Comparison of ENCODE assay signal across 18 cellular contexts in genomic region chr1:2055911-2056575, GRCh38. TPM values are rescaled to one million over a fixed set of nuclear protein-coding genes. Genes with fewer than 3 reads are reported as not detected.
DNase-seq lines count a peak whose midpoint lies in the region; ATAC-seq and TF ChIP-seq lines count a peak whose summit lies in the region.
"Had no signal": no experiment of that assay in that cellular context is flagged by ENCODE, and none has a peak within 500 bp of the region (broad histone marks: within the 10 kb centered on the region; RNA-seq: fewer than 3 reads in every experiment).

No MANE protein-coding gene starts in this region.

- no peak overlapping the region for H3K4me3 ChIP-seq in OCI-LY7 (ENCODE audit: low read depth, low read length, poor library complexity, severe bottlenecking)
- H3K4me3 ChIP-seq: A549 had no signal

- no peak overlapping the region for H2BK20ac ChIP-seq in H9 (ENCODE audit: low read depth, low read length, poor library complexity, severe bottlenecking)

- peaks cover 3 to 4% of the 10 kb centered on the region in 2 experiments for H3K4me1 Mint-ChIP-seq in H9
- no peaks in the 10 kb centered on the region for H3K4me1 Mint-ChIP-seq in endothelial cell (ENCODE audit: unreplicated experiment)

- H3K9ac ChIP-seq in H9 (ENCODE audit: extremely low read depth, insufficient read length, low read length): no peak overlapping the region

- no peak overlapping the region for H3K4me3 Mint-ChIP-seq in H9
- peak overlapping the region; percentile 62 for H3K4me3 Mint-ChIP-seq in endothelial cell (ENCODE audit: unreplicated experiment)
- H3K4me3 Mint-ChIP-seq: B cell had no signal

- H3K27ac ChIP-seq in 22Rv1 (no peak overlapping the region), H9 (ENCODE audit: insufficient read length, low read depth, low read length) (no peak overlapping the region), OCI-LY7 (ENCODE audit: low read depth, low read length, poor library complexity, severe bottlenecking) (no peak overlapping the region)
- H3K27ac ChIP-seq: A549 had no signal

- no peak overlapping the region for H3K56ac ChIP-seq in H9 (ENCODE audit: insufficient read length, low read depth, low read length)

- no peaks in the 10 kb centered on the region for H3K36me3 ChIP-seq in OCI-LY7 (ENCODE audit: insufficient read depth, low read length)

- H2BK120ac ChIP-seq in H9 (ENCODE audit: low read depth, low read length, poor library complexity, severe bottlenecking): no peak overlapping the region

- H3K4ac ChIP-seq in H9 (ENCODE audit: low read depth, low read length): no peak overlapping the region

- H3K9me3 Mint-ChIP-seq in H9: no peaks in the 10 kb centered on the region
- H3K9me3 Mint-ChIP-seq in endothelial cell (ENCODE audit: unreplicated experiment): no peaks in the 10 kb centered on the region

- no peaks in the 10 kb centered on the region; the same call in 1 of the 2 replicates for H3K4me1 ChIP-seq in H9 (ENCODE audit: insufficient read depth, low read length)
- H3K4me1 ChIP-seq in OCI-LY7 (ENCODE audit: insufficient read depth, low read length, poor library complexity, severe bottlenecking): no peaks in the 10 kb centered on the region

- no peaks in the 10 kb centered on the region for H3K79me1 ChIP-seq in H9 (ENCODE audit: insufficient read depth, low read depth, low read length, poor library complexity, severe bottlenecking)

- H3K4me2 ChIP-seq in H9 (ENCODE audit: insufficient read depth, insufficient read length, low read length) (no peak overlapping the region), OCI-LY7 (ENCODE audit: low read length) (no peak overlapping the region)
- H3K4me2 ChIP-seq: A549 had no signal

- H3K14ac ChIP-seq in H9 (ENCODE audit: insufficient read depth, low read length): no peak overlapping the region

- no peak overlapping the region for H2BK12ac ChIP-seq in H9 (ENCODE audit: insufficient read length, low read depth, low read length)

- H4K8ac ChIP-seq in H9 (replicated peaks; ENCODE audit: insufficient read length, low read depth, low read length): no peak overlapping the region

- no peak overlapping the region for H2AK5ac ChIP-seq in H9 (ENCODE audit: insufficient read length, low read length)

- H4K91ac ChIP-seq in H9 (ENCODE audit: insufficient read length, low read depth, low read length): no peak overlapping the region

- TF ChIP-seq CTCF in 22Rv1 (IDR thresholded peaks at IDR 0.05): peak; percentile 24; the same call in 1 of the 2 replicates
- peak; percentile 41 for TF ChIP-seq CTCF in H9 (conservative IDR thresholded peaks at IDR 0.05)
- TF ChIP-seq CTCF in OCI-LY7 (conservative IDR thresholded peaks at IDR 0.05; ENCODE audit: low read length): 0 out of 2 replicates have a peak, but pooled peaks have one; percentile 32
- no peak for TF ChIP-seq CTCF in endothelial cell (IDR thresholded peaks at IDR 0.05; ENCODE audit: unreplicated experiment)

- WGBS in H9 (ENCODE audit: extremely low coverage, insufficient read length, low lambda C conversion rate): no CpG with 5 or more reads among the region's 29 CpGs

- H3K9me3 ChIP-seq in H9 (ENCODE audit: control insufficient read depth, low read depth, low read length) (no peaks in the 10 kb centered on the region), OCI-LY7 (ENCODE audit: low read length) (no peaks in the 10 kb centered on the region)
- H3K9me3 ChIP-seq: A549 had no signal

- no peaks in the 10 kb centered on the region for H3K27me3 ChIP-seq in H9 (ENCODE audit: insufficient read depth, low read length)

- H2BK15ac ChIP-seq in H9 (ENCODE audit: low read depth, low read length): no peak overlapping the region

- H3K27ac Mint-ChIP-seq in H9 (peak overlapping the region in 1 of 3 experiments; percentile 25; a peak in 1 of 7 replicates), endothelial cell (ENCODE audit: unreplicated experiment) (no peak overlapping the region)
- H3K27ac Mint-ChIP-seq: B cell had no signal

- no peak overlapping the region for H2AFZ ChIP-seq in H9 (ENCODE audit: low read length)
- H2AFZ ChIP-seq in OCI-LY7 (ENCODE audit: low read length): no peak overlapping the region

- H3K18ac ChIP-seq in H9 (ENCODE audit: insufficient read length, low read depth, low read length): no peak overlapping the region

- peaks cover 5% of the 10 kb centered on the region for H3K23me2 ChIP-seq in H9 (ENCODE audit: insufficient read length, low read depth, low read length, poor library complexity, severe bottlenecking)

- H2BK5ac ChIP-seq in H9 (ENCODE audit: insufficient read length, low read length): no peak overlapping the region

- H3K36me3 Mint-ChIP-seq in H9 (ENCODE audit: insufficient read depth in 1 of 3, low read depth in 3 of 3) (peaks cover 6 to 40% (median 31%) of the 10 kb centered on the region in 3 experiments; a peak in 6 of 7 replicates), endothelial cell (ENCODE audit: low read depth, unreplicated experiment) (no peaks in the 10 kb centered on the region)

- no peak overlapping the region for H4K5ac ChIP-seq in H9 (ENCODE audit: insufficient read length, low read depth, low read length)

- DNase-seq in H9 (no peak), OCI-LY7 (ENCODE audit: low spot score) (no peak), endothelial cell (ENCODE audit: low spot score) (no peak), HPDE6-E6E7 (ENCODE audit: extremely low spot score) (no peak)
- DNase-seq: GOT3, MM.1S, NCI-H1092, NCI-H1436, NCI-H187 treated with DMSO at 0.1 percent for 48 hours, NCI-H2227 treated with DMSO at 0.1 percent for 48 hours, NCI-H510A had no signal

- H3K27me3 Mint-ChIP-seq in H9 (ENCODE audit: low read depth) (no peaks in the 10 kb centered on the region), endothelial cell (ENCODE audit: unreplicated experiment) (peaks cover 1% of the 10 kb centered on the region)
- H3K27me3 Mint-ChIP-seq: B cell had no signal

- no peak overlapping the region for H3T11ph ChIP-seq in H9 (ENCODE audit: low read length)

- H4K20me1 ChIP-seq in H9 (ENCODE audit: control insufficient read depth, insufficient read depth, insufficient read length) (no peaks in the 10 kb centered on the region), OCI-LY7 (ENCODE audit: insufficient read depth, low read length) (no peaks in the 10 kb centered on the region; the same call in 1 of the 2 replicates)

- POLR2A ChIA-PET in OCI-LY7 (lab: Charles Lee): no interaction called here

- intact Hi-C loops in OCI-LY7 (cut with micrococcal nuclease; ENCODE audit: unreplicated experiment): no loop called here

- no TSS peak for BruUV-seq in OCI-LY7 (replicated peaks; lab: Mats Ljungman, UMichigan)

- ATAC-seq in GM19395 (IDR thresholded peaks at IDR 0.05; ENCODE audit: unreplicated experiment): no peak
- no peak for ATAC-seq in GM21723 (IDR thresholded peaks at IDR 0.05; ENCODE audit: unreplicated experiment)
- ATAC-seq: A549 had no signal

- no peaks in the 10 kb centered on the region for H3K9me2 ChIP-seq in OCI-LY7 (ENCODE audit: insufficient read depth, low read length)

- no peak overlapping the region for H3K23ac ChIP-seq in H9 (ENCODE audit: insufficient read length, low read depth, low read length)

- peaks cover 2% of the 10 kb centered on the region; the same call in 1 of the 2 replicates for H3K79me2 ChIP-seq in H9 (ENCODE audit: insufficient read depth, low read length)
- H3K79me2 ChIP-seq in OCI-LY7 (ENCODE audit: insufficient read depth, low read depth, low read length): no peaks in the 10 kb centered on the region

- CTCF ChIA-PET in OCI-LY7 (lab: Charles Lee; ENCODE audit: unreplicated experiment): no interaction called here

RNA-seq across cellular contexts. Expression of gene PRKCZ, which starts 5.8 kb away (rescaled TPM):
- 42.0 and 48.4 TPM in 2 replicates for total RNA-seq in H9 (2021)
- 8.0 and 10.2 TPM in 2 replicates for total RNA-seq in OCI-LY7 (2014; rRNA removed; shearing (Covaris generic))
- total RNA-seq in OCI-LY7 (2022): 10.0 and 13.0 TPM in 2 replicates
- total RNA-seq in endothelial cell (ENCODE audit: unreplicated experiment): 23.1 TPM

RNA-seq across cellular contexts. Expression of gene GABRD, which starts 36.9 kb away (rescaled TPM):
- 0.59 and 0.83 TPM in 2 replicates for total RNA-seq in H9 (2021)
- total RNA-seq in OCI-LY7 (2014; rRNA removed; shearing (Covaris generic)): not detected in 2 replicates
- not detected in 2 replicates for total RNA-seq in OCI-LY7 (2022)
- total RNA-seq in endothelial cell (ENCODE audit: unreplicated experiment): 0.64 TPM
- total RNA-seq: B cell; T-helper 1 cell treated with Interleukin-12 subunit alpha and Interleukin-12 subunit beta and Interleukin-4 antibody, amounts not matched to agents 30 ng/mL and 1 ng/mL, for 36 hours had no signal

RNA-seq across cellular contexts. Expression of gene CFAP74, which starts 52.5 kb away (rescaled TPM):
- total RNA-seq in H9 (2021) (0.28 and 0.44 TPM in 2 replicates), OCI-LY7 (2022) (not detected in 2 replicates), endothelial cell (ENCODE audit: unreplicated experiment) (not detected)
- total RNA-seq in OCI-LY7 (2014; rRNA removed; shearing (Covaris generic)): not detected in 2 replicates
- total RNA-seq: B cell; SK-MEL-5; T-helper 1 cell treated with Interleukin-12 subunit alpha and Interleukin-12 subunit beta and Interleukin-4 antibody, amounts not matched to agents 30 ng/mL and 1 ng/mL, for 36 hours had no signal
